ENCODE assay signal across 9 cellular contexts in genomic region chr18:37578886-37579513, GRCh38. TPM values are rescaled to one million over a fixed set of nuclear protein-coding genes. Genes with fewer than 3 reads are reported as not detected.
DNase-seq lines count a peak whose midpoint lies in the region; ATAC-seq, FAIRE-seq and TF ChIP-seq lines count a peak whose summit lies in the region.
"Had no signal": no experiment of that assay in that cellular context is flagged by ENCODE, and none has a peak within 500 bp of the region (broad histone marks: within the 10 kb centered on the region; RNA-seq: fewer than 3 reads in every experiment).

No MANE protein-coding gene starts in this region.

- H3K9me1 ChIP-seq in keratinocyte (ENCODE audit: control insufficient read depth, extremely low read depth, insufficient read depth, low read length): no peaks in the 10 kb centered on the region

- no peaks in the 10 kb centered on the region for H3K79me2 ChIP-seq in keratinocyte (ENCODE audit: control insufficient read depth, insufficient read depth, low read length)

- no peaks in the 10 kb centered on the region for H3K36me3 Mint-ChIP-seq in activated naive CD4-positive, alpha-beta T cell treated with anti-CD3 and anti-CD28 coated beads for 36 hours (ENCODE audit: low read depth)

- peak overlapping the region; percentile 76 for H2AFZ ChIP-seq in keratinocyte (ENCODE audit: control insufficient read depth, low read length)

- H3K27ac Mint-ChIP-seq in activated naive CD4-positive, alpha-beta T cell treated with anti-CD3 and anti-CD28 coated beads for 36 hours: no peak overlapping the region

- TF ChIP-seq CTCF in RWPE1 (conservative IDR thresholded peaks at IDR 0.05; ENCODE audit: low read depth): peak; percentile 65
- peak; percentile 50 to 64 (median 59) for TF ChIP-seq CTCF in keratinocyte (optimal IDR thresholded peaks at IDR 0.05 in 1 of 3, IDR thresholded peaks at IDR 0.05 in 1 of 3, conservative IDR thresholded peaks at IDR 0.05 in 1 of 3; ENCODE audit: extremely low read depth in 1 of 3, insufficient read depth in 2 of 3, low read length in 3 of 3)

- no peaks in the 10 kb centered on the region for H3K9me3 ChIP-seq in keratinocyte (ENCODE audit: control insufficient read depth, low read depth, low read length)

- intact Hi-C loops in activated naive CD4-positive, alpha-beta T cell treated with anti-CD3 and anti-CD28 coated beads for 36 hours (cut with micrococcal nuclease): no loop called here

- CTCF ChIA-PET in activated naive CD4-positive, alpha-beta T cell treated with anti-CD3 and anti-CD28 coated beads for 36 hours (lab: Charles Lee): no interaction called here
- CTCF ChIA-PET in RWPE1 (lab: Yijun Ruan, JAX): interaction anchor here (0.5 to 0.7 kb wide), 2 partner anchors 48 to 186 kb away, joined by 4 read pairs; no protein-coding TSS in a partner anchor

- no peaks in the 10 kb centered on the region for H3K27me3 ChIP-seq in keratinocyte (ENCODE audit: control insufficient read depth, extremely low read depth, insufficient read depth, low read length)

- H3K9ac ChIP-seq in keratinocyte (ENCODE audit: control insufficient read depth, extremely low read depth, insufficient read depth, low read length): peak overlapping the region; percentile 24

- H3K36me3 ChIP-seq in keratinocyte (ENCODE audit: control insufficient read depth in 2 of 2, extremely low read depth in 1 of 2, insufficient read depth in 2 of 2, low read length in 2 of 2): no peaks in the 10 kb centered on the region

- no peak overlapping the region for H3K4me3 ChIP-seq in keratinocyte (ENCODE audit: control insufficient read depth in 2 of 3, extremely low read depth in 1 of 3, insufficient read depth in 2 of 3, low read depth in 1 of 3, low read length in 3 of 3)

- no peak overlapping the region for H3K4me3 Mint-ChIP-seq in activated naive CD4-positive, alpha-beta T cell treated with anti-CD3 and anti-CD28 coated beads for 36 hours
- H3K4me3 Mint-ChIP-seq: naive thymus-derived CD4-positive, alpha-beta T cell had no signal

- dilution Hi-C loops in keratinocyte (cut with MboI; ENCODE audit: extremely low pct_ligation_motif_present, low sequenced_read_pairs): no loop called here

- ATAC-seq in HG03342 (IDR thresholded peaks at IDR 0.05; ENCODE audit: unreplicated experiment): peak; percentile 58
- ATAC-seq: naive thymus-derived CD4-positive, alpha-beta T cell had no signal

- peaks cover 29% of the 10 kb centered on the region for H3K4me1 ChIP-seq in keratinocyte (ENCODE audit: control insufficient read depth, extremely low read depth, insufficient read depth, low read length)

- H3K4me2 ChIP-seq in keratinocyte (ENCODE audit: control insufficient read depth, extremely low read depth, insufficient read depth, low read depth, low read length): peak overlapping the region; percentile 75

- H3K9me3 Mint-ChIP-seq in activated naive CD4-positive, alpha-beta T cell treated with anti-CD3 and anti-CD28 coated beads for 36 hours: peaks cover 2% of the 10 kb centered on the region

- H4K20me1 ChIP-seq in keratinocyte (ENCODE audit: control insufficient read depth, extremely low read depth, insufficient read depth, low read length): no peaks in the 10 kb centered on the region

- no peaks in the 10 kb centered on the region for H3K4me1 Mint-ChIP-seq in activated naive CD4-positive, alpha-beta T cell treated with anti-CD3 and anti-CD28 coated beads for 36 hours (ENCODE audit: low read depth)
- H3K4me1 Mint-ChIP-seq: naive thymus-derived CD4-positive, alpha-beta T cell had no signal

- DNase-seq in activated naive CD4-positive, alpha-beta T cell treated with anti-CD3 and anti-CD28 coated beads for 36 hours: peak; percentile 15
- no peak for DNase-seq in activated naive CD4-positive, alpha-beta T cell treated with Interleukin-2 at 50 U/mL for 16 hours
- DNase-seq in RWPE1 (ENCODE audit: low spot score): no peak
- DNase-seq in keratinocyte (ENCODE audit: low read depth, low spot score): peak; percentile 69
- no peak for DNase-seq in stimulated activated CD4-positive, alpha-beta T cell treated with anti-CD3 and anti-CD28 coated beads, Interleukin-4, amount 100 ng/mL, for 1 hour
- no peak for DNase-seq in 8988T
- no peak for DNase-seq in NCI-H446 treated with DMSO at 0.1 percent for 48 hours (lab: John Stamatoyannopoulos, UW)

- H3K27ac ChIP-seq in RWPE1: no peak overlapping the region
- H3K27ac ChIP-seq in keratinocyte (ENCODE audit: control insufficient read depth, insufficient read depth, low read length): no peak overlapping the region

- POLR2A ChIA-PET in RWPE1 (lab: Yijun Ruan, JAX; ENCODE audit: low non-redundant PET): no interaction called here

- FAIRE-seq in keratinocyte (lab: Jason Lieb, UNC): peak; percentile 87

- H3K27me3 Mint-ChIP-seq in activated naive CD4-positive, alpha-beta T cell treated with anti-CD3 and anti-CD28 coated beads for 36 hours (ENCODE audit: low read depth): peaks cover 16% of the 10 kb centered on the region

RNA-seq across cellular contexts. Expression of gene CELF4, which starts 13.4 kb away (rescaled TPM):
- not detected for total RNA-seq in activated naive CD4-positive, alpha-beta T cell treated with anti-CD3 and anti-CD28 coated beads for 36 hours
- polyA plus RNA-seq in keratinocyte: not detected in 3 replicates
- polyA plus RNA-seq in keratinocyte (2011; ENCODE audit: low read depth): not detected
- not detected in 2 replicates for polyA plus RNA-seq in keratinocyte (2011; cell fraction: cytosol; rRNA removed)
- polyA plus RNA-seq in keratinocyte (2011; cell fraction: nucleus; rRNA removed): not detected in 2 replicates
- polyA plus RNA-seq in keratinocyte (2012; ENCODE audit: low replicate concordance): not detected in 2 replicates
- polyA minus RNA-seq in keratinocyte: not detected in 3 replicates
- polyA minus RNA-seq in keratinocyte (2011; cell fraction: cytosol; rRNA and poly(A)+ RNA removed): not detected
- polyA minus RNA-seq in keratinocyte (2011; cell fraction: nucleus; rRNA and poly(A)+ RNA removed): not detected in 2 replicates
- total RNA-seq: naive thymus-derived CD4-positive, alpha-beta T cell had no signal

Comparison
In these comparisons a context has a peak if more than half of its experiments do, and no peak if none do; other contexts are left out.
1. DNase-seq: peak in activated naive CD4-positive, alpha-beta T cell treated with anti-CD3 and anti-CD28 coated beads for 36 hours (single experiment) and keratinocyte (single experiment); none in activated naive CD4-positive, alpha-beta T cell treated with Interleukin-2 at 50 U/mL for 16 hours (single experiment), RWPE1 (single experiment), stimulated activated CD4-positive, alpha-beta T cell treated with anti-CD3 and anti-CD28 coated beads, Interleukin-4, amount 100 ng/mL, for 1 hour (single experiment), 8988T (single experiment) and NCI-H446 treated with DMSO at 0.1 percent for 48 hours (single experiment).